10 cellular contexts compared by ENCODE assay signal in genomic region chr2:34950797-34951196, GRCh38.
"Had no signal": no experiment of that assay in that cellular context is flagged by ENCODE, and none has a peak within 500 bp of the region (broad histone marks: within the 10 kb centered on the region; RNA-seq: fewer than 3 reads in every experiment).

No MANE protein-coding gene starts in this region.

- DNase-seq: GM23248, GOT3, H7, H9, HCEC 1CT, HFFc6 had no signal

- H3K4me2 ChIP-seq: GM23338 had no signal

- H3K9ac ChIP-seq: GM23248 had no signal

- H3K4me1 ChIP-seq: HAP-1 had no signal

- H3K4me3 ChIP-seq: GM23248, GM23338, HAP-1 had no signal

- ATAC-seq: GM23338, HCT116 had no signal

- H3K9me3 ChIP-seq: HAP-1 had no signal

- H3K36me3 ChIP-seq: HAP-1 had no signal

- H2AFZ ChIP-seq: GM23248, GM23338 had no signal

- FAIRE-seq: H54 had no signal

- H3K27ac ChIP-seq: GM23248 had no signal
